1 cellular context compared by ENCODE assay signal in genomic region chr3:107236661-107237375, GRCh38.
TF ChIP-seq lines count a peak whose summit lies in the region.

No MANE protein-coding gene starts in this region.

TF ChIP-seq in SK-N-SH treated with all-trans-retinoic acid at 6 μM for 48 hours, 23 proteins besides CTCF, POLR2A, EP300 and RAD21 (continued from another document):
- no peak for TF ChIP-seq TCF4 (CRISPR knock-in tag; IDR thresholded peaks at IDR 0.05; ENCODE audit: borderline replicate concordance)
- TF ChIP-seq ZNF70 (CRISPR knock-in tag; IDR thresholded peaks at IDR 0.05), result no peak
- no peak for TF ChIP-seq PPARA (CRISPR knock-in tag; IDR thresholded peaks at IDR 0.05; ENCODE audit: borderline replicate concordance)
- no peak for TF ChIP-seq ESRRG (CRISPR knock-in tag; IDR thresholded peaks at IDR 0.05)
- no peak for TF ChIP-seq ZC3H10 (CRISPR knock-in tag; IDR thresholded peaks at IDR 0.05)
- no peak for TF ChIP-seq ZFP30 (CRISPR knock-in tag; IDR thresholded peaks at IDR 0.05)
- no peak for TF ChIP-seq ZNF565 (CRISPR knock-in tag; conservative IDR thresholded peaks at IDR 0.05; ENCODE audit: low read depth)
- TF ChIP-seq ISL1 (CRISPR knock-in tag; IDR thresholded peaks at IDR 0.05), result no peak; the same call in 1 of the 2 replicates
- TF ChIP-seq OSR1 (CRISPR knock-in tag; IDR thresholded peaks at IDR 0.05), result no peak
- TF ChIP-seq SNAI2 (CRISPR knock-in tag; IDR thresholded peaks at IDR 0.05), result no peak
